Comparison of ENCODE assay signal across 24 cellular contexts in genomic region chr5:31702709-31703108, GRCh38.
"Had no signal": no experiment of that assay in that cellular context is flagged by ENCODE, and none has a peak within 500 bp of the region (broad histone marks: within the 10 kb centered on the region; RNA-seq: fewer than 3 reads in every experiment).

No MANE protein-coding gene starts in this region.

- H3K27me3 ChIP-seq: body of pancreas, ovary, sigmoid colon, spleen, tibial artery, uterus had no signal

- H3K9me3 ChIP-seq: body of pancreas, mucosa of descending colon, ovary, sigmoid colon, SJCRH30, spleen, tibial artery, uterus had no signal

- FAIRE-seq: islet of Langerhans had no signal

- DNase-seq: activated CD4-positive, alpha-beta T cell treated with anti-CD3 and anti-CD28 coated beads for 1 hour; activated CD4-positive, alpha-beta T cell treated with anti-CD3 and anti-CD28 coated beads, Interleukin-2, amount 50 U/mL, for 4 hours; activated effector memory CD4-positive, alpha-beta T cell treated with anti-CD3 and anti-CD28 coated beads, Interleukin-2, amount 50 U/mL, for 16 hours; activated T-cell treated with anti-CD3 and anti-CD28 coated beads, Interleukin-2, amount 50 U/mL, for 72 hours; amygdala; body of pancreas; caudate nucleus; endodermal cell; left colon; mammary epithelial cell; mucosa of descending colon; naive B cell; ovary; sigmoid colon; SJCRH30; spleen; stimulated activated CD4-positive, alpha-beta T cell treated with anti-CD3 and anti-CD28 coated beads, Interleukin-4, amount 100 ng/mL, for 4 hours; SW 1271; T-helper 2 cell; tibial artery; uterus had no signal

- H3K36me3 ChIP-seq: ovary, sigmoid colon, spleen, tibial artery, uterus had no signal

- H3K4me1 ChIP-seq: body of pancreas, sigmoid colon, SJCRH30, spleen, tibial artery, uterus had no signal

- H3K4me3 ChIP-seq: body of pancreas, mucosa of descending colon, ovary, sigmoid colon, SJCRH30, spleen, tibial artery, uterus had no signal

- H3K27ac ChIP-seq: body of pancreas, ovary, sigmoid colon, SJCRH30, spleen, tibial artery, VCaP had no signal

- ATAC-seq: activated T-cell treated with anti-CD3 and anti-CD28 coated beads, Interleukin-2, amount 50 U/mL, for 72 hours; body of pancreas; left colon; mucosa of descending colon; stimulated activated memory B cell treated with anti-CD40 and anti-IgM and Interleukin-4, amounts not matched to agents 10 μg/mL and 1 μg/mL and 100 μg/mL, for 72 hours had no signal
